Comparison of ENCODE assay signal across 25 cellular contexts in genomic region chr9:14391620-14392019, GRCh38.
"Had no signal": no experiment of that assay in that cellular context is flagged by ENCODE, and none has a peak within 500 bp of the region (broad histone marks: within the 10 kb centered on the region; RNA-seq: fewer than 3 reads in every experiment).

No MANE protein-coding gene starts in this region.

- H3K9me3 ChIP-seq: right lobe of liver had no signal

- DNase-seq: activated CD4-positive, alpha-beta T cell treated with anti-CD3 and anti-CD28 coated beads for 36 hours; activated CD4-positive, CD25-positive, alpha-beta regulatory T cell; activated CD8-positive, alpha-beta memory T cell treated with anti-CD3 and anti-CD28 coated beads, Interleukin-2, amount 10 ng/mL, durations not matched to agents 7 days and 5 days; activated CD8-positive, alpha-beta T cell treated with anti-CD3 and anti-CD28 coated beads, Interleukin-2, amount 10 ng/mL, durations not matched to agents 7 days and 5 days; activated naive CD4-positive, alpha-beta T cell treated with Interleukin-2 at 50 U/mL for 16 hours; activated T-cell treated with anti-CD3 and anti-CD28 coated beads for 4 hours; activated T-cell treated with anti-CD3 and anti-CD28 coated beads, Interleukin-2, amount 50 U/mL, for 72 hours; aorta; body of pancreas; endodermal cell; esophagus squamous epithelium; foreskin melanocyte; heart right ventricle; naive B cell; nephron progenitor cell; ovary; right lobe of liver; stimulated activated CD4-positive, alpha-beta T cell treated with anti-CD3 and anti-CD28 coated beads, Interleukin-2, amount 100 ng/mL, for 48 hours; stimulated activated naive CD4-positive, alpha-beta T cell treated with Interleukin-2 at 50 U/mL for 16 hours had no signal

- H3K4me3 Mint-ChIP-seq: activated CD4-positive, alpha-beta T cell treated with anti-CD3 and anti-CD28 coated beads for 36 hours; activated CD8-positive, alpha-beta memory T cell treated with anti-CD3 and anti-CD28 coated beads, Interleukin-2, amount 10 ng/mL, durations not matched to agents 7 days and 5 days; activated CD8-positive, alpha-beta T cell treated with anti-CD3 and anti-CD28 coated beads, Interleukin-2, amount 10 ng/mL, durations not matched to agents 7 days and 5 days; activated naive CD8-positive, alpha-beta T cell; activated T-cell treated with anti-CD3 and anti-CD28 coated beads, Interleukin-2, amount 50 U/mL, for 72 hours; endodermal cell; mesothelial cell of epicardium; naive B cell; nephron progenitor cell had no signal

- H3K27ac ChIP-seq: body of pancreas, cardiac muscle cell, coronary artery, esophagus squamous epithelium, heart right ventricle, ovary, right lobe of liver, tibial nerve had no signal

- H3K4me1 ChIP-seq: body of pancreas, esophagus squamous epithelium, right lobe of liver, tibial nerve had no signal

- H3K27me3 ChIP-seq: body of pancreas, cardiac muscle cell, esophagus squamous epithelium, heart right ventricle, ovary, right lobe of liver, tibial nerve had no signal

- H3K27ac Mint-ChIP-seq: activated CD4-positive, alpha-beta T cell treated with anti-CD3 and anti-CD28 coated beads for 36 hours; activated CD8-positive, alpha-beta memory T cell treated with anti-CD3 and anti-CD28 coated beads, Interleukin-2, amount 10 ng/mL, durations not matched to agents 7 days and 5 days; activated CD8-positive, alpha-beta T cell treated with anti-CD3 and anti-CD28 coated beads, Interleukin-2, amount 10 ng/mL, durations not matched to agents 7 days and 5 days; activated naive CD8-positive, alpha-beta T cell; activated T-cell treated with anti-CD3 and anti-CD28 coated beads, Interleukin-2, amount 50 U/mL, for 72 hours; endodermal cell; mesothelial cell of epicardium; naive B cell; nephron progenitor cell; progenitor cell of endocrine pancreas had no signal

- H3K4me1 Mint-ChIP-seq: activated CD4-positive, alpha-beta T cell treated with anti-CD3 and anti-CD28 coated beads for 36 hours; activated CD8-positive, alpha-beta memory T cell treated with anti-CD3 and anti-CD28 coated beads, Interleukin-2, amount 10 ng/mL, durations not matched to agents 7 days and 5 days; endodermal cell; naive B cell; nephron progenitor cell had no signal

- H3K27me3 Mint-ChIP-seq: activated CD8-positive, alpha-beta memory T cell treated with anti-CD3 and anti-CD28 coated beads, Interleukin-2, amount 10 ng/mL, durations not matched to agents 7 days and 5 days; activated naive CD8-positive, alpha-beta T cell; progenitor cell of endocrine pancreas had no signal

- H3K4me3 ChIP-seq: body of pancreas, cardiac muscle cell, coronary artery, esophagus squamous epithelium, heart right ventricle, ovary, right lobe of liver, tibial nerve had no signal

- H3K36me3 Mint-ChIP-seq: activated CD8-positive, alpha-beta memory T cell treated with anti-CD3 and anti-CD28 coated beads, Interleukin-2, amount 10 ng/mL, durations not matched to agents 7 days and 5 days; activated naive CD8-positive, alpha-beta T cell; naive B cell had no signal

- H3K36me3 ChIP-seq: cardiac muscle cell, esophagus squamous epithelium, heart right ventricle, ovary, right lobe of liver, tibial nerve had no signal

- ATAC-seq: activated CD4-positive, alpha-beta T cell treated with anti-CD3 and anti-CD28 coated beads for 36 hours; activated CD8-positive, alpha-beta memory T cell treated with anti-CD3 and anti-CD28 coated beads, Interleukin-2, amount 10 ng/mL, durations not matched to agents 7 days and 5 days; activated CD8-positive, alpha-beta T cell treated with anti-CD3 and anti-CD28 coated beads, Interleukin-2, amount 10 ng/mL, durations not matched to agents 7 days and 5 days; activated T-cell treated with anti-CD3 and anti-CD28 coated beads, Interleukin-2, amount 50 U/mL, for 72 hours; body of pancreas; heart right ventricle; right lobe of liver had no signal
